In genomic region chr6:21079468-21080048, GRCh38 we compare ENCODE assay signal across 17 cellular contexts.
DNase-seq lines count a peak whose midpoint lies in the region; ATAC-seq and TF ChIP-seq lines count a peak whose summit lies in the region.
"Had no signal": no experiment of that assay in that cellular context is flagged by ENCODE, and none has a peak within 500 bp of the region (broad histone marks: within the 10 kb centered on the region; RNA-seq: fewer than 3 reads in every experiment).

No MANE protein-coding gene starts in this region.

- CTCF ChIA-PET in BJ (lab: Yijun Ruan, JAX): interaction anchor here (1.0 kb wide), 1 partner anchor 25 kb away, joined by 4 read pairs; no protein-coding TSS in a partner anchor

- H3K36me3 ChIP-seq in BJ (ENCODE audit: control insufficient read depth, insufficient read depth, low read length) (no peaks in the 10 kb centered on the region), mesendoderm (ENCODE audit: control insufficient read depth, insufficient read depth, low read length) (no peaks in the 10 kb centered on the region), H7 (replicated peaks; ENCODE audit: control insufficient read depth, insufficient read depth, low read length) (no peaks in the 10 kb centered on the region), ascending aorta (no peaks in the 10 kb centered on the region)

- H3K18ac ChIP-seq in mesendoderm (ENCODE audit: low read length): no peak overlapping the region

- H3K4me1 ChIP-seq in mesendoderm (ENCODE audit: control insufficient read depth, low read depth, low read length) (peaks cover 8% of the 10 kb centered on the region), ascending aorta (no peaks in the 10 kb centered on the region)

- H3K27ac ChIP-seq in mesendoderm (ENCODE audit: low read depth, low read length) (no peak overlapping the region), ascending aorta (no peak overlapping the region)

- H3K36me3 Mint-ChIP-seq in chondrocyte (ENCODE audit: low read depth): no peaks in the 10 kb centered on the region

- H3K4me1 Mint-ChIP-seq in chondrocyte (ENCODE audit: low read depth): peaks cover 20% of the 10 kb centered on the region
- H3K4me1 Mint-ChIP-seq: activated T-helper 17 cell treated with anti-CD3 and anti-CD28 coated beads, Interleukin-2, amount 50 U/mL, for 72 hours; B cell had no signal

- no peak overlapping the region for H2BK5ac ChIP-seq in mesendoderm (ENCODE audit: low read length)

- no peaks in the 10 kb centered on the region for H3K79me1 ChIP-seq in mesendoderm (ENCODE audit: low read length)

- intact Hi-C loops in ascending aorta (cut with DNase I): no loop called here

- TF ChIP-seq CTCF in BJ (IDR thresholded peaks at IDR 0.05; ENCODE audit: insufficient read depth, low read depth, low read length): no peak
- no peak for TF ChIP-seq CTCF in chondrocyte (IDR thresholded peaks at IDR 0.05)
- TF ChIP-seq CTCF in ascending aorta (IDR thresholded peaks at IDR 0.05): no peak

- no peak overlapping the region for H2AK5ac ChIP-seq in mesendoderm (ENCODE audit: low read length)

- H3K9me3 ChIP-seq in ascending aorta: no peaks in the 10 kb centered on the region

- H3K9me3 Mint-ChIP-seq in chondrocyte (ENCODE audit: low read depth): no peaks in the 10 kb centered on the region

- H3K4me3 ChIP-seq in BJ (ENCODE audit: low read depth, low read length) (no peak overlapping the region), mesendoderm (ENCODE audit: low read length) (no peak overlapping the region), H7 (ENCODE audit: insufficient read depth, low read depth, low read length) (no peak overlapping the region), ascending aorta (no peak overlapping the region)

- no peak overlapping the region for H2BK15ac ChIP-seq in mesendoderm (replicated peaks; ENCODE audit: low read depth)

- ATAC-seq in GM21390 (IDR thresholded peaks at IDR 0.05; ENCODE audit: unreplicated experiment): no peak
- ATAC-seq: activated CD8-positive, alpha-beta T cell treated with anti-CD3 and anti-CD28 coated beads, Interleukin-2, amount 10 ng/mL, durations not matched to agents 7 days and 5 days; activated T-helper 17 cell treated with anti-CD3 and anti-CD28 coated beads, Interleukin-2, amount 50 U/mL, for 72 hours had no signal

- no peak overlapping the region for H3K23ac ChIP-seq in mesendoderm (ENCODE audit: low read length)

- no peak overlapping the region for H3K4me3 Mint-ChIP-seq in chondrocyte (ENCODE audit: unreplicated experiment)
- H3K4me3 Mint-ChIP-seq: activated CD8-positive, alpha-beta T cell treated with anti-CD3 and anti-CD28 coated beads, Interleukin-2, amount 10 ng/mL, durations not matched to agents 7 days and 5 days; activated T-helper 17 cell treated with anti-CD3 and anti-CD28 coated beads, Interleukin-2, amount 50 U/mL, for 72 hours; B cell had no signal

- no peak overlapping the region for H2BK120ac ChIP-seq in mesendoderm (ENCODE audit: low read depth, low read length)

- H3K79me2 ChIP-seq in mesendoderm (ENCODE audit: control insufficient read depth, insufficient read depth, low read length): no peaks in the 10 kb centered on the region

- H3K56ac ChIP-seq in mesendoderm (ENCODE audit: low read length): no peak overlapping the region

- H3K4me2 ChIP-seq in mesendoderm (ENCODE audit: low read length): no peak overlapping the region

- POLR2A ChIA-PET in BJ (lab: Charles Lee): no interaction called here

- H3K9ac ChIP-seq in mesendoderm (ENCODE audit: low read length): no peak overlapping the region

- no CpG with 5 or more reads among the region's 2 CpGs for WGBS in mesendoderm (ENCODE audit: extremely low coverage, insufficient coverage, low lambda C conversion rate)

- no peaks in the 10 kb centered on the region for H3K27me3 ChIP-seq in BJ (ENCODE audit: control insufficient read depth, insufficient read depth, low read length)
- no peaks in the 10 kb centered on the region for H3K27me3 ChIP-seq in mesendoderm (ENCODE audit: insufficient read depth, low read length, poor library complexity)
- no peaks in the 10 kb centered on the region for H3K27me3 ChIP-seq in H7 (ENCODE audit: control insufficient read depth, insufficient read depth, low read length)
- no peaks in the 10 kb centered on the region for H3K27me3 ChIP-seq in ascending aorta

- peak; percentile 82 for DNase-seq in BJ (ENCODE audit: low read depth)
- peak; percentile 62 for DNase-seq in M059J (ENCODE audit: low read depth)
- no peak for DNase-seq in chondrocyte (ENCODE audit: low spot score)
- DNase-seq in mesendoderm: peak; percentile 94
- no peak for DNase-seq in C1 segment of cervical spinal cord (lab: John Stamatoyannopoulos, UW)
- no peak for DNase-seq in H7
- DNase-seq in ascending aorta (ENCODE audit: low spot score in 2 of 2): no peak
- DNase-seq: activated CD8-positive, alpha-beta T cell treated with anti-CD3 and anti-CD28 coated beads, Interleukin-2, amount 10 ng/mL, durations not matched to agents 7 days and 5 days; anterior cingulate cortex; glutamatergic neuron; midbrain; NCI-H1048; nucleus accumbens; stimulated activated naive CD4-positive, alpha-beta T cell treated with Interleukin-2 at 50 U/mL for 16 hours had no signal

- no peak overlapping the region for H4K5ac ChIP-seq in mesendoderm (ENCODE audit: low read length)

- no peak overlapping the region for H4K8ac ChIP-seq in mesendoderm (ENCODE audit: low read depth, low read length)

- H3K27ac Mint-ChIP-seq in chondrocyte (ENCODE audit: unreplicated experiment): peak overlapping the region; percentile 46
- H3K27ac Mint-ChIP-seq: activated CD8-positive, alpha-beta T cell treated with anti-CD3 and anti-CD28 coated beads, Interleukin-2, amount 10 ng/mL, durations not matched to agents 7 days and 5 days; activated T-helper 17 cell treated with anti-CD3 and anti-CD28 coated beads, Interleukin-2, amount 50 U/mL, for 72 hours; B cell had no signal

- H3K4ac ChIP-seq in mesendoderm (ENCODE audit: low read depth, low read length): no peak overlapping the region

- H3K27me3 Mint-ChIP-seq in chondrocyte (ENCODE audit: low read depth): no peaks in the 10 kb centered on the region
- H3K27me3 Mint-ChIP-seq: activated T-helper 17 cell treated with anti-CD3 and anti-CD28 coated beads, Interleukin-2, amount 50 U/mL, for 72 hours; B cell had no signal

Comparison
In these comparisons a context has a peak if more than half of its experiments do, and no peak if none do; other contexts are left out.
1. DNase-seq: peak in BJ (single experiment), M059J (single experiment) and mesendoderm (single experiment); none in chondrocyte (single experiment), C1 segment of cervical spinal cord (0 of 14), H7 (single experiment) and ascending aorta (0 of 2).